32 cellular contexts compared by ENCODE assay signal in genomic region chr13:72539925-72540324, GRCh38.
"Had no signal": no experiment of that assay in that cellular context is flagged by ENCODE, and none has a peak within 500 bp of the region (broad histone marks: within the 10 kb centered on the region; RNA-seq: fewer than 3 reads in every experiment).

No MANE protein-coding gene starts in this region.

- H3K36me3 ChIP-seq: adrenal gland, Peyer's patch had no signal

- H3K27ac ChIP-seq: adrenal gland, Peyer's patch, RWPE1 had no signal

- H3K27me3 ChIP-seq: adrenal gland, Peyer's patch had no signal

- H3K9me3 ChIP-seq: adrenal gland, Peyer's patch had no signal

- ATAC-seq: activated CD4-positive, CD25-positive, alpha-beta regulatory T cell treated with anti-CD3 and anti-CD28 coated beads, Interleukin-2, amount 50 U/mL, for 24 hours; activated naive CD4-positive, alpha-beta T cell treated with anti-CD3 and anti-CD28 coated beads, Interleukin-2, amount 50 U/mL, for 72 hours; activated T-cell treated with anti-CD3 and anti-CD28 coated beads, Interleukin-2, amount 50 U/mL, for 4 hours; PC-3; Right ventricle myocardium inferior; SK-N-SH treated with all-trans-retinoic acid at 6 μM for 48 hours; WTC11 had no signal

- H3K4me3 ChIP-seq: adrenal gland, Peyer's patch had no signal

- DNase-seq: activated CD4-positive, alpha-beta memory T cell treated with anti-CD3 and anti-CD28 coated beads for 36 hours; activated CD4-positive, alpha-beta T cell treated with anti-CD3 and anti-CD28 coated beads for 4 hours; activated CD4-positive, alpha-beta T cell treated with anti-CD3 and anti-CD28 coated beads, Interleukin-2, amount 50 U/mL, for 1 hour; activated CD8-positive, alpha-beta memory T cell treated with anti-CD3 and anti-CD28 coated beads, Interleukin-2, amount 50 U/mL, for 4 hours; activated gamma-delta T cell treated with Interleukin-2 at 50 U/mL for 16 hours; activated naive CD4-positive, alpha-beta T cell treated with anti-CD3 and anti-CD28 coated beads for 36 hours; activated T-cell treated with anti-CD3 and anti-CD28 coated beads for 4 hours; activated T-cell treated with anti-CD3 and anti-CD28 coated beads, Interleukin-2, amount 50 U/mL, for 4 hours; adrenal gland; caudate nucleus; cerebellar nuclear complex; Karpas-422; KBM-7; NCI-H1105; NCI-H1417 treated with DMSO at 0.1 percent for 48 hours; NCI-H187 treated with DMSO at 0.1 percent for 48 hours; NCI-H2081; NCI-H345; NCI-H524 treated with DMSO at 0.1 percent for 48 hours; PC-3; Peyer's patch; SIG-M5; SW 1271; T-helper 1 cell; T-helper 2 cell; T-helper 9 cell had no signal
